ENCODE assay signal across 29 cellular contexts in the genomic region with DNA sequence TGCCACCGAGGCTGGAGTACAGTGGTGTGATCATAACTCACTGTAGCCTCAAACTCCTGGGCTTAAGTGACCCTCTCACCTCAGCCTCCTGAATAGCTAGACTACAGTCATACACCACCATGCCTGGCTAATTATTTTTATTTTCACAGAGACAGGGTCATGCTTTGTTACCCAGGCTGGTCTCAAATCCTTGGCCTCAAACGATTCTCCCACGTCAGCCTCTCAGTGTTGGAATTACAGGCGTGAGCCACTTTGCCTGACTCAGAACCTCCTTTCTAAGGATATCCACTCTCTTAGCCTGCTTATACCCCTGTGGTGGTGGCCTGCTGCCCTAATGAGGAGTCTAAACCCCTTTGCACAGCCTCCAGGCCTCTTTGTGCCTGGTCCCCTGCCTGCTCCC. TPM values are rescaled to one million over a fixed set of nuclear protein-coding genes. Genes with fewer than 3 reads are reported as not detected.
"Had no signal": no experiment of that assay in that cellular context is flagged by ENCODE, and none has a peak within 500 bp of the region (broad histone marks: within the 10 kb centered on the region; RNA-seq: fewer than 3 reads in every experiment).

No MANE protein-coding gene starts in this region.

- H3K4me3 ChIP-seq: body of pancreas, hepatocyte, neural progenitor cell, upper lobe of left lung had no signal

- H3K36me3 Mint-ChIP-seq: activated naive CD4-positive, alpha-beta T cell treated with anti-CD3 and anti-CD28 coated beads, Interleukin-2, amount 50 U/mL, for 24 hours; immature natural killer cell; naive thymus-derived CD4-positive, alpha-beta T cell; neural progenitor cell had no signal

- H3K4me3 Mint-ChIP-seq: activated naive CD4-positive, alpha-beta T cell treated with anti-CD3 and anti-CD28 coated beads, Interleukin-2, amount 50 U/mL, for 24 hours; dendritic cell treated with granulocyte-macrophage colony-stimulating factor and Interleukin-4, amounts not matched to agents 40 ng/mL and 50 ng/mL, for 4 days; immature natural killer cell; naive thymus-derived CD4-positive, alpha-beta T cell; neural progenitor cell; T-helper 1 cell treated with Interleukin-12 subunit alpha and Interleukin-12 subunit beta and Interleukin-4 antibody, amounts not matched to agents 30 μg/mL and 1 μg/mL, for 36 hours had no signal

- H3K9me3 Mint-ChIP-seq: activated naive CD4-positive, alpha-beta T cell treated with anti-CD3 and anti-CD28 coated beads, Interleukin-2, amount 50 U/mL, for 24 hours; dendritic cell treated with granulocyte-macrophage colony-stimulating factor and Interleukin-4, amounts not matched to agents 40 ng/mL and 50 ng/mL, for 4 days; T-helper 1 cell treated with Interleukin-12 subunit alpha and Interleukin-12 subunit beta and Interleukin-4 antibody, amounts not matched to agents 30 μg/mL and 1 μg/mL, for 36 hours had no signal

- H2AFZ ChIP-seq: hepatocyte, neural progenitor cell had no signal

- FAIRE-seq: frontal cortex had no signal

- ATAC-seq: body of pancreas; esophagus mucosa; naive thymus-derived CD4-positive, alpha-beta T cell; stimulated activated naive CD8-positive, alpha-beta T cell treated with anti-CD3 and anti-CD28 coated beads, Interleukin-15, Interleukin-2, amounts not matched to agents 100 U/mL and 50 U/mL, for 24 hours had no signal

- H3K36me3 ChIP-seq: neural progenitor cell, upper lobe of left lung had no signal

- H3K27ac ChIP-seq: body of pancreas, hepatocyte, neural progenitor cell, upper lobe of left lung had no signal

- H3K79me2 ChIP-seq: hepatocyte had no signal

- DNase-seq: activated CD4-positive, alpha-beta T cell treated with anti-CD3 and anti-CD28 coated beads for 48 hours; activated CD4-positive, CD25-positive, alpha-beta regulatory T cell; activated gamma-delta T cell treated with Interleukin-2 at 50 U/mL for 16 hours; activated T-cell treated with anti-CD3 and anti-CD28 coated beads, Interleukin-2, amount 50 U/mL, for 1 hour; anterior cingulate cortex; body of pancreas; effector CD4-positive, alpha-beta T cell; glutamatergic neuron; immature natural killer cell; mesendoderm; naive thymus-derived CD4-positive, alpha-beta T cell; stimulated activated CD4-positive, alpha-beta T cell treated with anti-CD3 and anti-CD28 coated beads, Interleukin-4, amount 100 ng/mL, for 4 hours; stimulated activated naive CD8-positive, alpha-beta T cell treated with anti-CD3 and anti-CD28 coated beads, Interleukin-15, Interleukin-2, amounts not matched to agents 100 U/mL and 50 U/mL, for 24 hours; T1000; upper lobe of left lung had no signal

- H3K27ac Mint-ChIP-seq: activated naive CD4-positive, alpha-beta T cell treated with anti-CD3 and anti-CD28 coated beads, Interleukin-2, amount 50 U/mL, for 24 hours; dendritic cell treated with granulocyte-macrophage colony-stimulating factor and Interleukin-4, amounts not matched to agents 40 ng/mL and 50 ng/mL, for 4 days; immature natural killer cell; naive thymus-derived CD4-positive, alpha-beta T cell; neural progenitor cell; T-helper 1 cell treated with Interleukin-12 subunit alpha and Interleukin-12 subunit beta and Interleukin-4 antibody, amounts not matched to agents 30 μg/mL and 1 μg/mL, for 36 hours had no signal

- H3K4me1 Mint-ChIP-seq: activated naive CD4-positive, alpha-beta T cell treated with anti-CD3 and anti-CD28 coated beads, Interleukin-2, amount 50 U/mL, for 24 hours; immature natural killer cell; naive thymus-derived CD4-positive, alpha-beta T cell had no signal

RNA-seq across cellular contexts. Expression of gene IGFBP1, which starts 4.2 kb away (rescaled TPM):
- total RNA-seq: cardiac septum; esophagus mucosa; frontal cortex; lower leg skin; naive thymus-derived CD4-positive, alpha-beta T cell; subcutaneous adipose tissue had no signal

RNA-seq across cellular contexts. Expression of gene CCDC201, which starts 11.3 kb away (rescaled TPM):
- total RNA-seq: body of pancreas; cardiac septum; chondrocyte; esophagus mucosa; frontal cortex; hepatocyte; lower leg skin; mucosa of gallbladder; naive thymus-derived CD4-positive, alpha-beta T cell; omental fat pad; progenitor cell of endocrine pancreas; subcutaneous adipose tissue; upper lobe of left lung had no signal
